ENCODE assay signal across 17 cellular contexts in the genomic region with DNA sequence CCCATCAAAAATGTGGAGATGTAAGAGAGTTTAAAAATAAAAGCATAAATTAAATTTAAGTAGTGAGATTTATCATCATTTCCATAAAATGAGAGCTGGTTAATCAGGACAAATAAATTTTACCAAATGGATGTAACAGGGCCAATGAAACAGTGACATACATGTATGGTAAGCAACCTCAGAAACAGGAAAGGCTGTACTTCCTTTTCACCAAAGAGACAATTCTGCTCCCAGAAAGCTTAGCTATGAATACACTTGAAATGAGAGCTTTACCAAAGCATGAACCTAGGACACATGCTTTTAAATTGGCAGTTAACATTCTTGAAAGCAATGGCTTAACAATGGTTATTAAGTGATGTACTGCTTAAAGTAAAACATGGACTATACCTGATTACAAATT.
DNase-seq lines count a peak whose midpoint lies in the region; ATAC-seq and TF ChIP-seq lines count a peak whose summit lies in the region.
"Had no signal": no experiment of that assay in that cellular context is flagged by ENCODE, and none has a peak within 500 bp of the region (broad histone marks: within the 10 kb centered on the region; RNA-seq: fewer than 3 reads in every experiment).

No MANE protein-coding gene starts in this region.

- DNase-seq in Kasumi-1 (lab: John Stamatoyannopoulos, UW): peak; percentile 43 to 49
- DNase-seq: ACHN, COR-L47, DMS 273 treated with DMSO at 0.1 percent for 48 hours, GDM1, H7, NCI-H1694 treated with DMSO at 0.1 percent for 48 hours, NCI-H748 treated with DMSO at 0.1 percent for 48 hours, PC-3 had no signal

- ATAC-seq in GM21529 (IDR thresholded peaks at IDR 0.05; ENCODE audit: unreplicated experiment): no peak
- no peak for ATAC-seq in GM18867 (IDR thresholded peaks at IDR 0.05; ENCODE audit: unreplicated experiment)
- no peak for ATAC-seq in HG03108 (IDR thresholded peaks at IDR 0.05; ENCODE audit: unreplicated experiment)
- ATAC-seq in HG02623 (IDR thresholded peaks at IDR 0.05; ENCODE audit: unreplicated experiment): no peak
- ATAC-seq: PC-3 had no signal

- H3K4me2 ChIP-seq in DOHH2 (ENCODE audit: low read length) (peak overlapping the region; percentile 10), SU-DHL-6 (ENCODE audit: low read depth, low read length, poor library complexity, severe bottlenecking) (no peak overlapping the region)

- peaks cover 92% of the 10 kb centered on the region for H3K4me1 ChIP-seq in DOHH2 (ENCODE audit: control insufficient read depth, low read length)
- H3K4me1 ChIP-seq in neutrophil (ENCODE audit: control insufficient read depth in 1 of 2, insufficient read depth in 1 of 2, low read depth in 1 of 2, low read length in 1 of 2): peaks cover 8 to 20% of the 10 kb centered on the region in 2 experiments

- H3K4me3 ChIP-seq in DOHH2 (ENCODE audit: low read length) (no peak overlapping the region), SU-DHL-6 (ENCODE audit: insufficient read depth, low read length, poor library complexity, severe bottlenecking) (no peak overlapping the region), neutrophil (ENCODE audit: low read depth in 1 of 2, low read length in 1 of 2) (no peak overlapping the region)

- TF ChIP-seq CTCF in DOHH2 (IDR thresholded peaks at IDR 0.05; ENCODE audit: low read depth, low read length, poor library complexity, severe bottlenecking) (no peak), SU-DHL-6 (IDR thresholded peaks at IDR 0.05; ENCODE audit: insufficient read depth, low read length, poor library complexity, severe bottlenecking) (no peak), neutrophil (IDR thresholded peaks at IDR 0.05) (no peak)

- H3F3A ChIP-seq in DOHH2 (ENCODE audit: control insufficient read depth, insufficient read depth) (0 out of 2 replicates have a peak, but pooled peaks cover 6% of the 10 kb centered on the region), SU-DHL-6 (ENCODE audit: insufficient read depth) (peaks cover 21% of the 10 kb centered on the region)

- H3K27ac ChIP-seq in DOHH2 (ENCODE audit: low read depth, low read length): no peak overlapping the region
- H3K27ac ChIP-seq in SU-DHL-6 (ENCODE audit: low read depth, low read length): peak overlapping the region; percentile 44
- peak overlapping the region; percentile 56 for H3K27ac ChIP-seq in neutrophil
- H3K27ac ChIP-seq: RWPE1 had no signal

- H3K9me2 ChIP-seq in DOHH2 (replicated peaks; ENCODE audit: control insufficient read depth, low read length): no peaks in the 10 kb centered on the region
- no peaks in the 10 kb centered on the region for H3K9me2 ChIP-seq in SU-DHL-6 (replicated peaks; ENCODE audit: insufficient read depth, low read length)

- H3K36me3 ChIP-seq in DOHH2 (ENCODE audit: control insufficient read depth, low read length) (peaks cover 7% of the 10 kb centered on the region; the same call in 1 of the 2 replicates), SU-DHL-6 (ENCODE audit: low read length) (peaks cover 23% of the 10 kb centered on the region), neutrophil (peaks cover 20% of the 10 kb centered on the region)

- H3K9me3 ChIP-seq in DOHH2 (ENCODE audit: control insufficient read depth, insufficient read depth, low read length) (no peaks in the 10 kb centered on the region), SU-DHL-6 (ENCODE audit: insufficient read depth, low read length) (no peaks in the 10 kb centered on the region), neutrophil (no peaks in the 10 kb centered on the region)

- no peaks in the 10 kb centered on the region for H4K20me1 ChIP-seq in DOHH2 (ENCODE audit: control insufficient read depth, insufficient read depth, low read depth, low read length)
- no peaks in the 10 kb centered on the region for H4K20me1 ChIP-seq in SU-DHL-6 (ENCODE audit: low read depth, low read length)

- no peak overlapping the region for H3K9ac ChIP-seq in SU-DHL-6 (ENCODE audit: low read length)

- H2AFZ ChIP-seq in SU-DHL-6 (ENCODE audit: low read depth, low read length, severe bottlenecking): no peak overlapping the region

- H3K27me3 ChIP-seq in DOHH2 (ENCODE audit: control insufficient read depth, low read length) (no peaks in the 10 kb centered on the region), SU-DHL-6 (ENCODE audit: low read length) (no peaks in the 10 kb centered on the region), neutrophil (no peaks in the 10 kb centered on the region)

- H3K79me2 ChIP-seq in DOHH2 (ENCODE audit: control insufficient read depth, low read length): peaks cover 10% of the 10 kb centered on the region
- no peaks in the 10 kb centered on the region for H3K79me2 ChIP-seq in SU-DHL-6 (ENCODE audit: insufficient read depth, low read length)
